Comparison of ENCODE assay signal across 11 cellular contexts in the genomic region with DNA sequence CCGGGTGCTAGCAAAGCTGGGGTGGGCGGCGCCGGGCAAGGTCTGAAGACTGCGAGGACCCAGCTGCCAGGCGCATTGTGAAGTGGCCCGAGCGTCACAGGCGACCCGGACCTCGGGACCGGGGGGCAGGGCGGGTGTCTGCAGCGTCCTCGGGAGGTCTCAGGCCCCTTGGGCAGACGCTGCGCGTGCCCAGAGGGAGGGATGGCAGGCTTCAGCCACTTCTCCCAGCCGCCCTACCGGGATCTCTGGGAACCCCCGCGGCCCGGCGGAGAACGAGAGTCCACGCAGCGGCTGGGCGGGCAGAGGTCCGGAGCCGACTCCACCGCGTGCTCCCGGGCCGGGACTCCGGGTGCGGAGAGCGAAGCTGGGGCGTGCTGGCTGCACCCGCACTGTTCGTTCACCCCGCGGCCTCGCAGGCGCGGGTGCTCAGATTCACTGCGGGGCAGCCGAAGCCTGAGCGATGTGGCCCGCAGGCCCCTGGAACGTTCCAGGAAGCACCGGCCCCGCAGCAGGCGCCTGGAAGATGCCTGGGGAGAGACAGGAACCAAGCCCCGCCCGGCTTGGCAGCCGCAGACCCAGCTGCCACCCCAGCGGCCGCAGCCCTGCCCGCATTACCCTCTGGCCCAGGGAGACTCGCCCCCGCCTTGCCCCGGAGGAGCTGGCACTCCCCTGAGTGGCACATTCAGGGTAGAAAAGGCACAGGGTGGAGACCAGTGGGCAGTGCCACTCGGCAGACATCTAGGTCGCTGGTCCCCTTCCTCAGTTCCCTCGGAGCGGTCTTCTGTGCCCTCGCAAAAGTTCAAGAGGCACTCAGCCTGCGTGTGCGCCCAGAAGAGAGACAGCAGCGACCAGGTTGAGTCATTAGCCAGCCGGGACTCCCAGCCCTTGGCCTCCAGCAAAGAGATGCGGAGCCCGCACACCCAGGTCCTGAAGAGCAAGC. TPM values are rescaled to one million over a fixed set of nuclear protein-coding genes. Genes with fewer than 3 reads are reported as not detected.
DNase-seq lines count a peak whose midpoint lies in the region; ATAC-seq and TF ChIP-seq lines count a peak whose summit lies in the region.
"Had no signal": no experiment of that assay in that cellular context is flagged by ENCODE, and none has a peak within 500 bp of the region (broad histone marks: within the 10 kb centered on the region; RNA-seq: fewer than 3 reads in every experiment).

A gene (plus strand): TSS at position 141 of the 940 bp plus-strand sequence. CDS start 61 bp downstream, at position 202.

- no peak for TF ChIP-seq POLR2A in gastroesophageal sphincter (IDR thresholded peaks at IDR 0.05)
- TF ChIP-seq POLR2A in prostate gland (IDR thresholded peaks at IDR 0.05): no peak
- TF ChIP-seq POLR2A in tibial nerve (IDR thresholded peaks at IDR 0.05): no peak

- CTCF ChIA-PET in PC-9 (lab: Charles Lee): no interaction called here

- no peak within 1 kb of the TSS for H3K27ac ChIP-seq in PC-9
- H3K27ac ChIP-seq in gastroesophageal sphincter: peak within 1 kb of the TSS in 1 of 4 donors; percentile 41
- no peak within 1 kb of the TSS for H3K27ac ChIP-seq in prostate gland
- no peak within 1 kb of the TSS for H3K27ac ChIP-seq in tibial nerve

- TF ChIP-seq CTCF in PC-9 (conservative IDR thresholded peaks at IDR 0.05) (no peak), gastroesophageal sphincter (IDR thresholded peaks at IDR 0.05) (no peak), prostate gland (IDR thresholded peaks at IDR 0.05) (no peak), tibial nerve (IDR thresholded peaks at IDR 0.05) (no peak)

- peak within 1 kb of the TSS; percentile 68 for H2AFZ ChIP-seq in PC-9

- DNase-seq in COR-L47 (lab: John Stamatoyannopoulos, UW) (peak; percentile 8), PC-9 (peak in 1 of 2 experiments; percentile 51), prostate gland (ENCODE audit: low spot score) (no peak), tibial nerve (ENCODE audit: low spot score in 2 of 2) (no peak), MV-4-11 (lab: John Stamatoyannopoulos, UW) (no peak), HT-29 (ENCODE audit: low spot score) (no peak)
- no peak for DNase-seq in stimulated activated CD8-positive, alpha-beta memory T cell treated with anti-CD3 and anti-CD28 coated beads, Interleukin-4, amount 100 ng/mL, for 48 hours
- DNase-seq: activated naive CD4-positive, alpha-beta T cell treated with anti-CD3 and anti-CD28 coated beads for 36 hours; substantia nigra had no signal

- H4K20me1 ChIP-seq in PC-9 (ENCODE audit: insufficient read depth): no peaks in the 10 kb centered on the region

- H3K27me3 ChIP-seq in PC-9 (ENCODE audit: insufficient read depth, low read depth) (peaks cover 24% of the 10 kb centered on the region), gastroesophageal sphincter (peaks cover 19% of the 10 kb centered on the region), prostate gland (replicated peaks; ENCODE audit: insufficient read depth) (no peaks in the 10 kb centered on the region), tibial nerve (peaks cover 0 to 27% of the 10 kb centered on the region in 2 donors)

- H3K9me2 ChIP-seq in PC-9 (ENCODE audit: insufficient read depth): no peaks in the 10 kb centered on the region

- POLR2A ChIA-PET in PC-9 (lab: Charles Lee; ENCODE audit: unreplicated experiment): no interaction called here

- H3K9me3 ChIP-seq in PC-9 (ENCODE audit: insufficient read depth, low read depth) (no peaks in the 10 kb centered on the region), gastroesophageal sphincter (peaks cover 0 to 6% (median 0%) of the 10 kb centered on the region in 3 donors), prostate gland (no peaks in the 10 kb centered on the region), tibial nerve (peaks cover 0 to 15% (median 0%) of the 10 kb centered on the region in 4 donors)

- H3K79me2 ChIP-seq in PC-9 (ENCODE audit: low read depth): no peaks in the 10 kb centered on the region

- TF ChIP-seq EP300 in gastroesophageal sphincter (IDR thresholded peaks at IDR 0.05) (no peak), tibial nerve (IDR thresholded peaks at IDR 0.05) (no peak)

- no CpG with 5 or more reads among the region's 73 CpGs for WGBS in gastroesophageal sphincter (ENCODE audit: low coverage in 1 of 2), 2 donors
- WGBS in prostate gland: 36% methylated on average over 56 of the region's 73 CpGs
- WGBS in tibial nerve, 2 donors: 17 to 44% methylated on average over 32 to 51 of the region's 73 CpGs

- H3K4me3 ChIP-seq in PC-9 (peak within 1 kb of the TSS; percentile 48), gastroesophageal sphincter (peak within 1 kb of the TSS; percentile 27 to 52), prostate gland (peak within 1 kb of the TSS; percentile 16 to 34), tibial nerve (peak within 1 kb of the TSS in 1 of 4 donors; percentile 19)
- H3K4me3 ChIP-seq: smooth muscle cell had no signal

- peak within 1 kb of the TSS; percentile 81 for H3K4me2 ChIP-seq in PC-9
- H3K4me2 ChIP-seq: smooth muscle cell had no signal

- peaks cover 17% of the 10 kb centered on the region; the same call in 1 of the 2 replicates for H3K4me1 ChIP-seq in PC-9 (replicated peaks; ENCODE audit: insufficient read depth)
- peaks cover 0 to 14% (median 3%) of the 10 kb centered on the region in 3 donors for H3K4me1 ChIP-seq in gastroesophageal sphincter
- H3K4me1 ChIP-seq in prostate gland (replicated peaks): no peaks in the 10 kb centered on the region
- H3K4me1 ChIP-seq in tibial nerve: no peaks in the 10 kb centered on the region

- no peaks in the 10 kb centered on the region for H3K36me3 ChIP-seq in PC-9 (ENCODE audit: low read depth)
- H3K36me3 ChIP-seq in gastroesophageal sphincter: no peaks in the 10 kb centered on the region
- H3K36me3 ChIP-seq in prostate gland: no peaks in the 10 kb centered on the region
- no peaks in the 10 kb centered on the region for H3K36me3 ChIP-seq in tibial nerve

- H3F3A ChIP-seq in PC-9 (ENCODE audit: insufficient read depth, low read depth): no peaks in the 10 kb centered on the region

- ATAC-seq in gastroesophageal sphincter: peak; percentile 36

- intact Hi-C loops in PC-9 (cut with micrococcal nuclease; ENCODE audit: unreplicated experiment) (no loop called here), prostate gland (cut with DNase I) (no loop called here)

- no TSS peak for BruUV-seq in PC-9 (replicated peaks; lab: Mats Ljungman, UMichigan)

RNA-seq across cellular contexts. Expression of the gene that starts here (rescaled TPM):
- total RNA-seq in PC-9 (2021) (not detected in 2 replicates), gastroesophageal sphincter (under 1 TPM in 1 of 4 donors, not detected in 3; 0.50 TPM), prostate gland (1 to 10 TPM in 1 of 2 donors, not detected in 1; 2.7 TPM), tibial nerve (not detected)
- total RNA-seq in HT-29 (2014; rRNA removed; shearing (Covaris generic)): not detected in 2 replicates
- total RNA-seq: activated naive CD4-positive, alpha-beta T cell treated with anti-CD3 and anti-CD28 coated beads for 36 hours; smooth muscle cell had no signal

Comparison
In these comparisons a context has a peak if more than half of its experiments do, and no peak if none do; other contexts are left out.
1. Peak in ATAC-seq and H3K4me3 ChIP-seq in gastroesophageal sphincter; RNA of the gene not detected or under 1 TPM.